In genomic region chr2:137968477-137969417, GRCh38 we compare ENCODE assay signal across 1 cellular context.
TF ChIP-seq lines count a peak whose summit lies in the region.

No MANE protein-coding gene starts in this region.

TF ChIP-seq in HepG2, 621 proteins besides CTCF, POLR2A, EP300 and RAD21 (continued from another document and continues in another):
- peak; percentile 90 for TF ChIP-seq AGO2 (optimal IDR thresholded peaks at IDR 0.05; ENCODE audit: low read depth, low read length)
- TF ChIP-seq EHMT2 (IDR thresholded peaks at IDR 0.05; ENCODE audit: borderline replicate concordance, low read depth, low read length), result peak; percentile 68
- peak; percentile 87; the same call in 1 of the 2 replicates for TF ChIP-seq HOMEZ (CRISPR knock-in tag; IDR thresholded peaks at IDR 0.05; ENCODE audit: low read depth)
- 0 out of 2 replicates have a peak, but pooled peaks have one; percentile 65 for TF ChIP-seq ZKSCAN8 (CRISPR knock-in tag; IDR thresholded peaks at IDR 0.05; ENCODE audit: borderline replicate concordance)
- TF ChIP-seq KDM1A (CRISPR knock-in tag; IDR thresholded peaks at IDR 0.05), result 0 out of 2 replicates have a peak, but pooled peaks have one; percentile 27
- TF ChIP-seq ZBTB7B (CRISPR knock-in tag; IDR thresholded peaks at IDR 0.05), result no peak
- no peak for TF ChIP-seq RBM39 (IDR thresholded peaks at IDR 0.05; ENCODE audit: low read depth, low read length, poor library complexity, severe bottlenecking)
- TF ChIP-seq FOXA3 (CRISPR knock-in tag; IDR thresholded peaks at IDR 0.05), result peak; percentile 87
- no peak for TF ChIP-seq ZNF318 (CRISPR knock-in tag; IDR thresholded peaks at IDR 0.05)
- TF ChIP-seq HNRNPUL1 (IDR thresholded peaks at IDR 0.05; ENCODE audit: low read depth, low read length), result peak; percentile 51; the same call in 1 of the 2 replicates
- no peak for TF ChIP-seq SOX6 (IDR thresholded peaks at IDR 0.05)
- peak; percentile 79 for TF ChIP-seq SOX6 (CRISPR knock-in tag; IDR thresholded peaks at IDR 0.05)
- no peak for TF ChIP-seq ZNF530 (CRISPR knock-in tag; IDR thresholded peaks at IDR 0.05; ENCODE audit: low read depth)
- TF ChIP-seq MIER2 (CRISPR knock-in tag; IDR thresholded peaks at IDR 0.05), result peak; percentile 56; the same call in 1 of the 2 replicates
- TF ChIP-seq ZBTB14 (CRISPR knock-in tag; IDR thresholded peaks at IDR 0.05), result no peak
- TF ChIP-seq SSRP1 (CRISPR knock-in tag; IDR thresholded peaks at IDR 0.05), result peak; percentile 87
- 0 out of 2 replicates have a peak, but pooled peaks have one; percentile 21 for TF ChIP-seq KDM6A (CRISPR knock-in tag; IDR thresholded peaks at IDR 0.05; ENCODE audit: low read depth)
- peak; percentile 72; the same call in 1 of the 2 replicates for TF ChIP-seq ERF (CRISPR knock-in tag; IDR thresholded peaks at IDR 0.05)
- TF ChIP-seq RFX3 (CRISPR knock-in tag; IDR thresholded peaks at IDR 0.05), result no peak
- TF ChIP-seq MED8 (CRISPR knock-in tag; IDR thresholded peaks at IDR 0.05; ENCODE audit: insufficient replicate concordance), result no peak
- TF ChIP-seq ARID3A (IDR thresholded peaks at IDR 0.05; ENCODE audit: low read depth, low read length), result no peak; the same call in 1 of the 2 replicates
- peak; percentile 36; the same call in 1 of the 2 replicates for TF ChIP-seq TFE3 (CRISPR knock-in tag; IDR thresholded peaks at IDR 0.05)
- no peak for TF ChIP-seq ZNF296 (CRISPR knock-in tag; conservative IDR thresholded peaks at IDR 0.05)
- no peak for TF ChIP-seq MTA3 (CRISPR knock-in tag; IDR thresholded peaks at IDR 0.05)
- no peak for TF ChIP-seq HOXD1 (CRISPR knock-in tag; IDR thresholded peaks at IDR 0.05)
- no peak for TF ChIP-seq JUNB (CRISPR knock-in tag; IDR thresholded peaks at IDR 0.05; ENCODE audit: borderline replicate concordance)
- 0 out of 2 replicates have a peak, but pooled peaks have one; percentile 29 for TF ChIP-seq RERE (CRISPR knock-in tag; IDR thresholded peaks at IDR 0.05; ENCODE audit: low read depth)
- TF ChIP-seq ATF7 (IDR thresholded peaks at IDR 0.05), result peak; percentile 76
- no peak; the same call in 1 of the 2 replicates for TF ChIP-seq ATF7 (CRISPR knock-in tag; IDR thresholded peaks at IDR 0.05)
- peak; percentile 58; the same call in 1 of the 2 replicates for TF ChIP-seq ZNF124 (CRISPR knock-in tag; IDR thresholded peaks at IDR 0.05)
- no peak for TF ChIP-seq MTERF4 (CRISPR knock-in tag; IDR thresholded peaks at IDR 0.05)
- TF ChIP-seq POGZ (CRISPR knock-in tag; IDR thresholded peaks at IDR 0.05), result peak; percentile 78
- TF ChIP-seq KLF15 (CRISPR knock-in tag; IDR thresholded peaks at IDR 0.05; ENCODE audit: borderline replicate concordance), result no peak
- peak; percentile 65 for TF ChIP-seq POLR2G (IDR thresholded peaks at IDR 0.05; ENCODE audit: low read depth, low read length)
- TF ChIP-seq NFRKB (IDR thresholded peaks at IDR 0.05), result no peak
- peak; percentile 54; the same call in 1 of the 2 replicates for TF ChIP-seq FOXK1 (CRISPR knock-in tag; IDR thresholded peaks at IDR 0.05; ENCODE audit: borderline replicate concordance, low read depth)
- peak; percentile 68; the same call in 1 of the 2 replicates for TF ChIP-seq ETV5 (CRISPR knock-in tag; IDR thresholded peaks at IDR 0.05; ENCODE audit: borderline replicate concordance)
- TF ChIP-seq MAFF (IDR thresholded peaks at IDR 0.05; ENCODE audit: low read depth, low read length), result peak; percentile 94
